11 cellular contexts compared by ENCODE assay signal in the genomic region with DNA sequence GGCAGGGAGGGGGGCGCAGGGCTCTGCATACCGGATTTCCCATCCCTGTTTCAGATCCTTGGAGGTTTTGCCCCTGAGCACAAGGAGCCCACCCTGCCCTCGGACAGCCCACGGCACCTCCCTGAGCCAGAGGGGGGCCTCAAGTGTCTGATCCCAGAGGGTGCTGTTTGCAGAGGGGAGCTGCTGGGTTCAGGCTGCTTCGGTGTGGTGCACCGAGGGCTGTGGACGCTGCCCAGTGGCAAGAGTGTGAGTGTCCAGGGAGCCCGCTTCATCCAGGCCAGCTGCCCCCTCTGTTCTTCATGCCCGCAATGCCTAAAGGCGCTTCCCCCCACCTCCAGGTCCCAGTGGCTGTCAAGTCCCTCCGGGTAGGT. TPM values are rescaled to one million over a fixed set of nuclear protein-coding genes. Genes with fewer than 3 reads are reported as not detected.
A peak's percentile ranks its signal among the peaks of the same experiment; 100 is the strongest.
DNase-seq lines count a peak whose midpoint lies in the region; ATAC-seq and TF ChIP-seq lines count a peak whose summit lies in the region.
"Had no signal": no experiment of that assay in that cellular context is flagged by ENCODE, and none has a peak within 500 bp of the region (broad histone marks: within the 10 kb centered on the region; RNA-seq: fewer than 3 reads in every experiment).

No MANE protein-coding gene starts in this region.

- no peaks in the 10 kb centered on the region for H3K36me3 ChIP-seq in A673 (ENCODE audit: insufficient read depth, low read length, poor library complexity, severe bottlenecking)
- H3K36me3 ChIP-seq in naive thymus-derived CD4-positive, alpha-beta T cell (ENCODE audit: control insufficient read depth in 2 of 3, insufficient read depth in 3 of 3, low read length in 3 of 3), result peaks cover 0 to 19% (median 0%) of the 10 kb centered on the region in 3 experiments

- H3K9me3 Mint-ChIP-seq in naive thymus-derived CD4-positive, alpha-beta T cell, result peaks cover 0 to 7% (median 0%) of the 10 kb centered on the region in 11 donors
- no peaks in the 10 kb centered on the region for H3K9me3 Mint-ChIP-seq in endothelial cell (ENCODE audit: unreplicated experiment)

- peaks cover 10 to 23% (median 15%) of the 10 kb centered on the region in 7 donors for H3K4me1 Mint-ChIP-seq in naive thymus-derived CD4-positive, alpha-beta T cell
- H3K4me1 Mint-ChIP-seq in endothelial cell (ENCODE audit: unreplicated experiment), result peaks cover 14% of the 10 kb centered on the region

- BruUV-seq in A673 (replicated peaks; lab: Mats Ljungman, UMichigan), result no TSS peak

- H3K36me3 Mint-ChIP-seq in naive thymus-derived CD4-positive, alpha-beta T cell, result peaks cover 0 to 10% (median 0%) of the 10 kb centered on the region in 5 donors
- peaks cover 10% of the 10 kb centered on the region for H3K36me3 Mint-ChIP-seq in endothelial cell (ENCODE audit: low read depth, unreplicated experiment)

- no peak for ATAC-seq in naive thymus-derived CD4-positive, alpha-beta T cell
- ATAC-seq in HG03432 (IDR thresholded peaks at IDR 0.05; ENCODE audit: unreplicated experiment), result no peak
- ATAC-seq in HG03175 (IDR thresholded peaks at IDR 0.05; ENCODE audit: unreplicated experiment), result no peak

- TF ChIP-seq CTCF in A673 (conservative IDR thresholded peaks at IDR 0.05; ENCODE audit: low read depth, low read length), result no peak
- no peak for TF ChIP-seq CTCF in GM10266 (IDR thresholded peaks at IDR 0.05; ENCODE audit: control insufficient read depth, insufficient read depth, low read depth, missing control alignments)
- TF ChIP-seq CTCF in endothelial cell (IDR thresholded peaks at IDR 0.05; ENCODE audit: unreplicated experiment), result no peak

- H3K4me3 ChIP-seq in A673 (ENCODE audit: low read depth, low read length, poor library complexity, severe bottlenecking), result peak overlapping the region; percentile 44
- H3K4me3 ChIP-seq in naive thymus-derived CD4-positive, alpha-beta T cell (ENCODE audit: low read length), result peak overlapping the region; percentile 82
- H3K4me3 ChIP-seq: PC-9 had no signal

- H3K27ac Mint-ChIP-seq in naive thymus-derived CD4-positive, alpha-beta T cell, result peak overlapping the region in 5 of 9 donors; percentile 14 to 91 (median 36)
- no peak overlapping the region for H3K27ac Mint-ChIP-seq in endothelial cell (ENCODE audit: unreplicated experiment)

- intact Hi-C loops in A673 (cut with micrococcal nuclease; ENCODE audit: unreplicated experiment), result no loop called here
- intact Hi-C loops in naive thymus-derived CD4-positive, alpha-beta T cell (cut with micrococcal nuclease), result loop anchor here in 1 of 2 donors (5.0 kb wide), 2 partner anchors 46 to 229 kb away; a partner anchor contains a TSS

- H3K4me3 Mint-ChIP-seq in naive thymus-derived CD4-positive, alpha-beta T cell, result peak overlapping the region; percentile 23 to 89 (median 80)
- no peak overlapping the region for H3K4me3 Mint-ChIP-seq in endothelial cell (ENCODE audit: unreplicated experiment)

- POLR2A ChIA-PET in A673 (lab: Charles Lee; ENCODE audit: low non-redundant PET), result no interaction called here
- POLR2A ChIA-PET in naive thymus-derived CD4-positive, alpha-beta T cell (lab: Charles Lee), result interaction anchor here (0.7 to 2.9 kb wide), 17 partner anchors 9 to 304 kb away, joined by 3 to 21 read pairs (median 5); a partner anchor contains a TSS

- CTCF ChIA-PET in A673 (lab: Charles Lee), result no interaction called here
- CTCF ChIA-PET in naive thymus-derived CD4-positive, alpha-beta T cell (lab: Charles Lee), result interaction anchor here (0.9 to 2.0 kb wide), 4 partner anchors 11 to 130 kb away, joined by 3 to 6 read pairs (median 4); a partner anchor contains a TSS

- H3K4me1 ChIP-seq in A673 (ENCODE audit: insufficient read depth, low read length, poor library complexity, severe bottlenecking), result no peaks in the 10 kb centered on the region
- peaks cover 10 to 13% of the 10 kb centered on the region in 2 donors for H3K4me1 ChIP-seq in naive thymus-derived CD4-positive, alpha-beta T cell (ENCODE audit: control insufficient read depth in 2 of 2, insufficient read depth in 2 of 2, low read length in 2 of 2)

- H3K27me3 ChIP-seq in A673 (replicated peaks; ENCODE audit: insufficient read depth, low read depth, low read length, poor library complexity), result no peaks in the 10 kb centered on the region
- peaks cover 0 to 11% of the 10 kb centered on the region in 2 donors for H3K27me3 ChIP-seq in naive thymus-derived CD4-positive, alpha-beta T cell (ENCODE audit: control insufficient read depth in 2 of 2, insufficient read depth in 2 of 2, low read length in 2 of 2)

- no peak for DNase-seq in A673 (ENCODE audit: low spot score)
- DNase-seq in GM10266 (ENCODE audit: extremely low spot score), result peak; percentile 30
- no peak for DNase-seq in naive thymus-derived CD4-positive, alpha-beta T cell
- DNase-seq in superior temporal gyrus (ENCODE audit: extremely low spot score), result no peak
- DNase-seq in endothelial cell (ENCODE audit: low spot score), result no peak
- DNase-seq: Calu3, PC-9 had no signal

- H3K27ac ChIP-seq in A673 (ENCODE audit: low read depth, low read length, poor library complexity, severe bottlenecking) (no peak overlapping the region), angular gyrus (ENCODE audit: low read depth, low read length) (peak overlapping the region; percentile 7)
- H3K27ac ChIP-seq in naive thymus-derived CD4-positive, alpha-beta T cell (ENCODE audit: low read depth, low read length), result peak overlapping the region; percentile 94
- H3K27ac ChIP-seq: PC-9 had no signal

- H3K9me3 ChIP-seq in A673 (ENCODE audit: low read depth, low read length, poor library complexity, severe bottlenecking), result no peaks in the 10 kb centered on the region
- H3K9me3 ChIP-seq in naive thymus-derived CD4-positive, alpha-beta T cell (ENCODE audit: control insufficient read depth in 2 of 3, low read length in 3 of 3), result no peaks in the 10 kb centered on the region

- H3K27me3 Mint-ChIP-seq in naive thymus-derived CD4-positive, alpha-beta T cell, result peaks cover 28 to 39% (median 34%) of the 10 kb centered on the region in 5 donors
- H3K27me3 Mint-ChIP-seq in endothelial cell (ENCODE audit: unreplicated experiment), result peaks cover 28% of the 10 kb centered on the region

RNA-seq across cellular contexts. Expression of a gene that starts 2.5 kb away (rescaled TPM):
- 0.90 and 1.1 TPM in 2 replicates for total RNA-seq in A673 (2021)
- total RNA-seq in naive thymus-derived CD4-positive, alpha-beta T cell, result 10 to 100 TPM in 4 of 5 experiments, 1 to 10 TPM in 1; 1.5 to 23.4 (median 13.9) TPM
- 1 to 10 TPM; 5.8 to 7.4 TPM for polyA plus RNA-seq in naive thymus-derived CD4-positive, alpha-beta T cell
- total RNA-seq in endothelial cell (ENCODE audit: unreplicated experiment), result 1.7 TPM

RNA-seq across cellular contexts. Expression of a gene that starts 11.0 kb away (rescaled TPM):
- total RNA-seq in A673 (2021) (15.2 and 29.3 TPM in 2 replicates), endothelial cell (ENCODE audit: unreplicated experiment) (74.2 TPM)
- total RNA-seq in naive thymus-derived CD4-positive, alpha-beta T cell, result 100 to 1,000 TPM in 1 of 5 experiments, 10 to 100 TPM in 4; 74.8 to 142 (median 85.0) TPM
- 100 to 1,000 TPM; 162 to 212 TPM for polyA plus RNA-seq in naive thymus-derived CD4-positive, alpha-beta T cell

RNA-seq across cellular contexts. Expression of a gene that starts 20.5 kb away (rescaled TPM):
- total RNA-seq in A673 (2021) (57.6 and 91.6 TPM in 2 replicates), endothelial cell (ENCODE audit: unreplicated experiment) (94.7 TPM)
- 10 to 100 TPM; 31.5 to 58.5 (median 48.2) TPM for total RNA-seq in naive thymus-derived CD4-positive, alpha-beta T cell
- polyA plus RNA-seq in naive thymus-derived CD4-positive, alpha-beta T cell, result 10 to 100 TPM; 45.2 to 64.9 TPM

RNA-seq across cellular contexts. Expression of a gene that starts 24.3 kb away (rescaled TPM):
- 36.9 and 60.5 TPM in 2 replicates for total RNA-seq in A673 (2021)
- total RNA-seq in naive thymus-derived CD4-positive, alpha-beta T cell, result 10 to 100 TPM in 3 of 5 experiments, 1 to 10 TPM in 2; 1.6 to 17.8 (median 11.9) TPM
- polyA plus RNA-seq in naive thymus-derived CD4-positive, alpha-beta T cell, result under 1 TPM; 0.20 to 0.28 TPM
- 54.8 TPM for total RNA-seq in endothelial cell (ENCODE audit: unreplicated experiment)

RNA-seq across cellular contexts. Expression of a gene that starts 28.4 kb away (rescaled TPM):
- total RNA-seq in A673 (2021) (not detected in 2 replicates), endothelial cell (ENCODE audit: unreplicated experiment) (not detected)
- total RNA-seq in naive thymus-derived CD4-positive, alpha-beta T cell, result not detected
- not detected for polyA plus RNA-seq in naive thymus-derived CD4-positive, alpha-beta T cell
- total RNA-seq: Calu3, HT-29 had no signal
